In the genomic region with DNA sequence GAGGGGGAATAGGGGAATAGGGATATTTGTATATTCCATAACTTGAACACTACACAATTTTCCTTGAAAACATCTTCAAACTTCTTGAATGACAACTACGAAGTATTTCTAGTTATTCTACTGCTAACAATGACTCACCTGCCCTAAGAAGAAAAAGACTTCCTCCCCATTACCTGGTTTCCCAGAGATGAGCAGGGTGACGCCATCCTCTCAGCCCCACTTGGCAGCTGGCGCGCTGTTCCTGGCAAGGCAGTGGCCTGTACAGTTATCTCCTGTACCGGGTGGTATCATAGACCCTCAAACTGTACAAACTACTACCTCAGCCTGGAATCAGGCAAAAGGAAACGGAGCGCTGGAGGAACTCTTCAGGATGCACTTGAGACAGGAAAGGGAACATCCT, we compare ENCODE assay signal across 11 cellular contexts. TPM values are rescaled to one million over a fixed set of nuclear protein-coding genes. Genes with fewer than 3 reads are reported as not detected.
A peak's percentile ranks its signal among the peaks of the same experiment; 100 is the strongest.
DNase-seq lines count a peak whose midpoint lies in the region; ATAC-seq and TF ChIP-seq lines count a peak whose summit lies in the region.
"Had no signal": no experiment of that assay in that cellular context is flagged by ENCODE, and none has a peak within 500 bp of the region (broad histone marks: within the 10 kb centered on the region; RNA-seq: fewer than 3 reads in every experiment).

No MANE protein-coding gene starts in this region.

- H4K8ac ChIP-seq in mesenchymal stem cell (ENCODE audit: low read length) (peak overlapping the region; percentile 19), H9 (replicated peaks; ENCODE audit: insufficient read length, low read depth, low read length) (no peak overlapping the region)

- no peaks in the 10 kb centered on the region for H3K23me2 ChIP-seq in H9 (ENCODE audit: insufficient read length, low read depth, low read length, poor library complexity, severe bottlenecking)

- H2AK5ac ChIP-seq in mesenchymal stem cell (ENCODE audit: low read length, severe bottlenecking) = peak overlapping the region; percentile 74
- no peak overlapping the region for H2AK5ac ChIP-seq in H9 (ENCODE audit: insufficient read length, low read length)

- TF ChIP-seq CTCF in H9 (conservative IDR thresholded peaks at IDR 0.05) = no peak

- H2BK20ac ChIP-seq in H9 (ENCODE audit: low read depth, low read length, poor library complexity, severe bottlenecking) = no peak overlapping the region

- H3K56ac ChIP-seq in H9 (ENCODE audit: insufficient read length, low read depth, low read length) = no peak overlapping the region

- no peaks in the 10 kb centered on the region for H3K9me3 ChIP-seq in mesenchymal stem cell (ENCODE audit: control insufficient read depth, low read length)
- H3K9me3 ChIP-seq in H9 (ENCODE audit: control insufficient read depth, low read depth, low read length) = no peaks in the 10 kb centered on the region
- H3K9me3 ChIP-seq: ascending aorta, right lobe of liver had no signal

- no peak overlapping the region for H3K18ac ChIP-seq in mesenchymal stem cell (ENCODE audit: low read depth in 1 of 2, low read length in 2 of 2)
- H3K18ac ChIP-seq in H9 (ENCODE audit: insufficient read length, low read depth, low read length) = no peak overlapping the region

- no peaks in the 10 kb centered on the region for H3K27me3 Mint-ChIP-seq in H9 (ENCODE audit: low read depth)

- H3K79me1 ChIP-seq in mesenchymal stem cell (replicated peaks; ENCODE audit: low read length, poor library complexity, severe bottlenecking) (peaks cover 6% of the 10 kb centered on the region), H9 (ENCODE audit: insufficient read depth, low read depth, low read length, poor library complexity, severe bottlenecking) (peaks cover 9% of the 10 kb centered on the region)

- H3K27me3 ChIP-seq in mesenchymal stem cell (ENCODE audit: control insufficient read depth in 1 of 2, insufficient read depth in 1 of 2, low read length in 2 of 2) (no peaks in the 10 kb centered on the region), H9 (ENCODE audit: insufficient read depth, low read length) (no peaks in the 10 kb centered on the region)
- H3K27me3 ChIP-seq: ascending aorta, right lobe of liver had no signal

- H3K4me1 ChIP-seq in mesenchymal stem cell (ENCODE audit: control insufficient read depth, insufficient read depth, low read depth, low read length) (peaks cover 6% of the 10 kb centered on the region), urinary bladder (ENCODE audit: insufficient read depth) (peaks cover 1% of the 10 kb centered on the region), H9 (ENCODE audit: insufficient read depth, low read length) (no peaks in the 10 kb centered on the region)

- H3K27ac Mint-ChIP-seq in H9 = no peak overlapping the region

- no peak overlapping the region for H4K5ac ChIP-seq in H9 (ENCODE audit: insufficient read length, low read depth, low read length)

- intact Hi-C loops in left ventricle myocardium superior (cut with micrococcal nuclease) (no loop called here), Right ventricle myocardium superior (cut with DNase I) (no loop called here)

- no peaks in the 10 kb centered on the region for H3K9me3 Mint-ChIP-seq in H9

- no peak overlapping the region for H3K4me3 ChIP-seq in mesenchymal stem cell (ENCODE audit: insufficient read depth in 1 of 2, low read depth in 1 of 2, low read length in 2 of 2)
- H3K4me3 ChIP-seq in urinary bladder (ENCODE audit: low read depth, low read length) = no peak overlapping the region
- H3K4me3 ChIP-seq: ascending aorta, right lobe of liver had no signal

- H3K4me2 ChIP-seq in mesenchymal stem cell (ENCODE audit: low read length, poor library complexity, severe bottlenecking) (peak overlapping the region; percentile 6), H9 (ENCODE audit: insufficient read depth, insufficient read length, low read length) (no peak overlapping the region)

- peak; percentile 14 for ATAC-seq in left ventricle myocardium superior
- no peak for ATAC-seq in Right ventricle myocardium superior (ENCODE audit: poor library complexity)
- ATAC-seq in HG02798 (IDR thresholded peaks at IDR 0.05; ENCODE audit: poor library complexity, unreplicated experiment) = no peak
- ATAC-seq in HG02763 (IDR thresholded peaks at IDR 0.05; ENCODE audit: unreplicated experiment) = no peak

- no peak overlapping the region for H3K14ac ChIP-seq in mesenchymal stem cell (ENCODE audit: low read length in 2 of 2)
- no peak overlapping the region for H3K14ac ChIP-seq in H9 (ENCODE audit: insufficient read depth, low read length)

- H3K36me3 Mint-ChIP-seq in H9 (ENCODE audit: insufficient read depth in 1 of 3, low read depth in 3 of 3) = peaks cover 42 to 83% (median 77%) of the 10 kb centered on the region in 3 experiments; a peak in 6 of 7 replicates

- H3K27ac ChIP-seq in mesenchymal stem cell (ENCODE audit: low read length, poor library complexity, severe bottlenecking) (peak overlapping the region; percentile 48), urinary bladder (ENCODE audit: low read depth) (peak overlapping the region; percentile 29), H9 (ENCODE audit: insufficient read length, low read depth, low read length) (no peak overlapping the region)
- H3K27ac ChIP-seq: ascending aorta, right lobe of liver had no signal

- no peak overlapping the region for H3T11ph ChIP-seq in H9 (ENCODE audit: low read length)

- H2BK15ac ChIP-seq in mesenchymal stem cell (ENCODE audit: low read depth, poor library complexity, severe bottlenecking) (no peak overlapping the region), H9 (ENCODE audit: low read depth, low read length) (no peak overlapping the region)

- H3K4me1 Mint-ChIP-seq in H9 = no peaks in the 10 kb centered on the region

- H4K20me1 ChIP-seq in H9 (ENCODE audit: control insufficient read depth, insufficient read depth, insufficient read length) = no peaks in the 10 kb centered on the region

- H2BK5ac ChIP-seq in mesenchymal stem cell (ENCODE audit: low read depth, low read length, poor library complexity, severe bottlenecking) (no peak overlapping the region), H9 (ENCODE audit: insufficient read length, low read length) (no peak overlapping the region)

- 96% methylated on average over 7 of the region's 7 CpGs for WGBS in mesenchymal stem cell
- 84% methylated on average over 7 of the region's 7 CpGs for WGBS in urinary bladder
- WGBS in H9 (ENCODE audit: extremely low coverage, insufficient read length, low lambda C conversion rate) = no CpG with 5 or more reads among the region's 7 CpGs

- H2AFZ ChIP-seq in mesenchymal stem cell (ENCODE audit: low read depth, low read length) (no peak overlapping the region), H9 (ENCODE audit: low read length) (no peak overlapping the region)

- peak overlapping the region; percentile 18 for H4K91ac ChIP-seq in mesenchymal stem cell (ENCODE audit: low read length)
- H4K91ac ChIP-seq in H9 (ENCODE audit: insufficient read length, low read depth, low read length) = no peak overlapping the region

- peaks cover 31 to 84% of the 10 kb centered on the region in 2 experiments for H3K36me3 ChIP-seq in mesenchymal stem cell (ENCODE audit: control insufficient read depth in 1 of 2, insufficient read depth in 2 of 2, low read depth in 1 of 2, low read length in 2 of 2)
- H3K36me3 ChIP-seq in urinary bladder (ENCODE audit: insufficient read depth) = peaks cover 3% of the 10 kb centered on the region

- H3K79me2 ChIP-seq in H9 (ENCODE audit: insufficient read depth, low read length) = peaks cover 19% of the 10 kb centered on the region; the same call in 1 of the 2 replicates

- H2BK120ac ChIP-seq in mesenchymal stem cell (ENCODE audit: low read depth, low read length) (no peak overlapping the region), H9 (ENCODE audit: low read depth, low read length, poor library complexity, severe bottlenecking) (no peak overlapping the region)

- no peak overlapping the region for H3K4ac ChIP-seq in mesenchymal stem cell (ENCODE audit: low read depth in 1 of 2, low read length in 2 of 2)
- H3K4ac ChIP-seq in H9 (ENCODE audit: low read depth, low read length) = no peak overlapping the region

- no peak overlapping the region for H2BK12ac ChIP-seq in mesenchymal stem cell (ENCODE audit: low read length in 2 of 2)
- H2BK12ac ChIP-seq in H9 (ENCODE audit: insufficient read length, low read depth, low read length) = no peak overlapping the region

- H3K9ac ChIP-seq in mesenchymal stem cell (ENCODE audit: low read length) (no peak overlapping the region), H9 (ENCODE audit: extremely low read depth, insufficient read length, low read length) (no peak overlapping the region)

- no peak overlapping the region for H3K4me3 Mint-ChIP-seq in H9

- peak overlapping the region in 1 of 2 experiments; percentile 59 for H3K23ac ChIP-seq in mesenchymal stem cell (ENCODE audit: low read length in 2 of 2)
- no peak overlapping the region for H3K23ac ChIP-seq in H9 (ENCODE audit: insufficient read length, low read depth, low read length)

- DNase-seq in left ventricle myocardium superior (no peak), Right ventricle myocardium superior (no peak), mesenchymal stem cell (no peak), H9 (no peak)
- peak; percentile 66 for DNase-seq in activated naive CD4-positive, alpha-beta T cell treated with anti-CD3 and anti-CD28 coated beads, Interleukin-2, amount 50 U/mL, for 16 hours
- DNase-seq: right lobe of liver had no signal

RNA-seq across cellular contexts. Expression of a gene that starts 10.4 kb away (rescaled TPM):
- 67.5 TPM for total RNA-seq in left ventricle myocardium superior
- total RNA-seq in Right ventricle myocardium superior = 61.0 TPM
- polyA plus RNA-seq in mesenchymal stem cell (2013, experiment 1 of 2) = 29.2 TPM
- 30.0 TPM for polyA plus RNA-seq in mesenchymal stem cell (2013, experiment 2 of 2)
- 70.2 TPM for total RNA-seq in urinary bladder
- polyA plus RNA-seq in urinary bladder = 73.7 TPM
- 83.1 and 84.3 TPM in 2 replicates for total RNA-seq in H9 (2021)

RNA-seq across cellular contexts. Expression of a gene that starts 19.6 kb away (rescaled TPM):
- 4.0 TPM for total RNA-seq in left ventricle myocardium superior
- total RNA-seq in Right ventricle myocardium superior = 5.3 TPM
- 2.2 TPM for polyA plus RNA-seq in mesenchymal stem cell (2013, experiment 1 of 2)
- 2.4 TPM for polyA plus RNA-seq in mesenchymal stem cell (2013, experiment 2 of 2)
- 4.2 TPM for total RNA-seq in urinary bladder
- 7.7 TPM for polyA plus RNA-seq in urinary bladder
- 8.4 and 8.8 TPM in 2 replicates for total RNA-seq in H9 (2021)

RNA-seq across cellular contexts. Expression of a gene that starts 22.5 kb away (rescaled TPM):
- total RNA-seq in left ventricle myocardium superior (9.0 TPM), Right ventricle myocardium superior (8.4 TPM), urinary bladder (12.3 TPM), H9 (2021) (6.1 and 7.4 TPM in 2 replicates)
- polyA plus RNA-seq in mesenchymal stem cell (2013, experiment 1 of 2) = 11.3 TPM
- polyA plus RNA-seq in mesenchymal stem cell (2013, experiment 2 of 2) = 10.9 TPM
- 27.1 TPM for polyA plus RNA-seq in urinary bladder

RNA-seq across cellular contexts. Expression of a gene that starts 29.1 kb away (rescaled TPM):
- 103 TPM for total RNA-seq in left ventricle myocardium superior
- total RNA-seq in Right ventricle myocardium superior = 131 TPM
- 91.9 TPM for polyA plus RNA-seq in mesenchymal stem cell (2013, experiment 1 of 2)
- polyA plus RNA-seq in mesenchymal stem cell (2013, experiment 2 of 2) = 91.8 TPM
- total RNA-seq in urinary bladder = 36.7 TPM
- 75.3 TPM for polyA plus RNA-seq in urinary bladder
- total RNA-seq in H9 (2021) = 44.8 and 50.9 TPM in 2 replicates

RNA-seq across cellular contexts. Expression of a gene that starts 42.6 kb away (rescaled TPM):
- total RNA-seq in left ventricle myocardium superior (0.17 TPM), Right ventricle myocardium superior (0.32 TPM), urinary bladder (0.11 TPM), H9 (2021) (not detected in 2 replicates)
- not detected for polyA plus RNA-seq in mesenchymal stem cell (2013, experiment 1 of 2)
- 0.01 TPM for polyA plus RNA-seq in mesenchymal stem cell (2013, experiment 2 of 2)
- polyA plus RNA-seq in urinary bladder = 0.33 TPM
- total RNA-seq: ascending aorta, endothelial cell of umbilical vein had no signal
- polyA plus RNA-seq: endothelial cell of umbilical vein had no signal
